8 cellular contexts compared by ENCODE assay signal in genomic region chr7:40167291-40167690, GRCh38. TPM values are rescaled to one million over a fixed set of nuclear protein-coding genes. Genes with fewer than 3 reads are reported as not detected.
"Had no signal": no experiment of that assay in that cellular context is flagged by ENCODE, and none has a peak within 500 bp of the region (broad histone marks: within the 10 kb centered on the region; RNA-seq: fewer than 3 reads in every experiment).

No MANE protein-coding gene starts in this region.

- H3K4me1 Mint-ChIP-seq: IgD-negative memory B cell had no signal

- H3K27ac ChIP-seq: HL-60 had no signal

- H3K4me3 Mint-ChIP-seq: IgD-negative memory B cell had no signal

- DNase-seq: IMR-90, KBM-7 had no signal

- H3K27ac Mint-ChIP-seq: IgD-negative memory B cell had no signal

- H3K36me3 Mint-ChIP-seq: IgD-negative memory B cell had no signal

- FAIRE-seq: HepG2, HTR-8/SVneo, K562 had no signal

- H3K4me3 ChIP-seq: K562 had no signal

RNA-seq across cellular contexts. Expression of gene SUGCT, which starts 32.5 kb away (rescaled TPM):
- total RNA-seq: HT-29 had no signal
